Comparison of ENCODE assay signal across 18 cellular contexts in genomic region chr3:146895026-146895749, GRCh38.
DNase-seq lines count a peak whose midpoint lies in the region; ATAC-seq and TF ChIP-seq lines count a peak whose summit lies in the region.
"Had no signal": no experiment of that assay in that cellular context is flagged by ENCODE, and none has a peak within 500 bp of the region (broad histone marks: within the 10 kb centered on the region; RNA-seq: fewer than 3 reads in every experiment).

No MANE protein-coding gene starts in this region.

- no peak for DNase-seq in left ventricle myocardium superior
- DNase-seq in cardiac septum (ENCODE audit: low spot score): no peak
- peak; percentile 18 for DNase-seq in amniotic epithelial cell (ENCODE audit: low read depth)
- DNase-seq in fibroblast of pulmonary artery (ENCODE audit: low read depth): peak; percentile 19
- DNase-seq in activated gamma-delta T cell (lab: John Stamatoyannopoulos, UW): no peak
- no peak for DNase-seq in kidney glomerular epithelial cell (lab: John Stamatoyannopoulos, UW)
- DNase-seq in stomach: no peak
- DNase-seq in medulla oblongata (ENCODE audit: extremely low spot score): no peak
- DNase-seq: activated gamma-delta T cell treated with Interleukin-2 at 50 U/mL for 16 hours; COR-L47; left ventricle myocardium inferior; NCI-H1694 treated with DMSO at 0.1 percent for 48 hours; NCI-H510A; stimulated activated naive CD4-positive, alpha-beta T cell treated with Interleukin-2 at 50 U/mL for 16 hours had no signal

- TF ChIP-seq CTCF in fibroblast of pulmonary artery (IDR thresholded peaks at IDR 0.05; ENCODE audit: low read length, missing control alignments): no peak
- TF ChIP-seq CTCF in stomach (IDR thresholded peaks at IDR 0.05): no peak

- H3K4me1 ChIP-seq in stomach: no peaks in the 10 kb centered on the region
- H3K4me1 ChIP-seq: A549, SJCRH30 had no signal

- 64 to 75% (median 68%) methylated on average over 4 of the region's 4 CpGs for WGBS in stomach, 5 donors

- ATAC-seq in left ventricle myocardium superior: peak; percentile 50
- ATAC-seq: A549; activated CD4-positive, CD25-positive, alpha-beta regulatory T cell treated with anti-CD3 and anti-CD28 coated beads, Interleukin-2, amount 50 U/mL, for 24 hours; HCT116 had no signal

- H3K36me3 ChIP-seq in stomach: no peaks in the 10 kb centered on the region
- H3K36me3 ChIP-seq: left ventricle myocardium inferior, SJCRH30 had no signal

- no peak overlapping the region for H3K4me3 ChIP-seq in fibroblast of pulmonary artery (replicated peaks; ENCODE audit: low read depth, low read length)
- no peak overlapping the region for H3K4me3 ChIP-seq in stomach
- H3K4me3 ChIP-seq: A549, left ventricle myocardium inferior, SJCRH30 had no signal

- H3K9me3 ChIP-seq in stomach: no peaks in the 10 kb centered on the region
- H3K9me3 ChIP-seq: A549, SJCRH30 had no signal

- H3K27me3 ChIP-seq in stomach: no peaks in the 10 kb centered on the region
- H3K27me3 ChIP-seq: SJCRH30 had no signal

- no peak for TF ChIP-seq POLR2A in stomach (IDR thresholded peaks at IDR 0.05)

- no peak for TF ChIP-seq EP300 in stomach (IDR thresholded peaks at IDR 0.05)

- intact Hi-C loops in left ventricle myocardium superior (cut with micrococcal nuclease) (no loop called here), cardiac septum (cut with DNase I) (no loop called here), stomach (cut with DNase I; ENCODE audit: low total_unique reads) (no loop called here)

- no peak overlapping the region for H3K27ac ChIP-seq in stomach
- H3K27ac ChIP-seq: A549, left ventricle myocardium inferior, SJCRH30 had no signal

Comparison
In these comparisons a context has a peak if more than half of its experiments do, and no peak if none do; other contexts are left out.
1. DNase-seq: peak in amniotic epithelial cell (single experiment) and fibroblast of pulmonary artery (single experiment); none in left ventricle myocardium superior (single experiment), cardiac septum (single experiment), activated gamma-delta T cell (single experiment), kidney glomerular epithelial cell (single experiment), stomach (single experiment) and medulla oblongata (single experiment).